16 cellular contexts compared by ENCODE assay signal in the genomic region with DNA sequence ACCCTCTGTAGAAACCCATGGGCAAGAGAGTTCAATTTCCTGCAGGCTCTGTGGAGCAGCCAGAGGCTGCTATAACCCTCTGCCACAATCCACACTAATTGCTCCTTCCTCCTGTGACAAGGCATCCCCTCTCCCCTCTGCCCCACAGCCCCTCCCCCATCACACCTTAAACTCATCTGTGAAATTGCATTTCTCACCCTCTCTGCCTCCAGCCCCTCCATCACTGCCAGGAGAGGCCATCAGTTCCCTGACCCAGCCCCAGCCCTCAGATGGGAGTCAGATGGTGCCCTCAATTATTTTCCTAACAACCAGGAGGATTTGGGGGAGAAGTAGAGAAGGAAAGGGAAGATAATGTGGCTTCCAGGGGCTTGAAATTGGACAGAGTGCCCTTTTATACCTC.
A peak's percentile ranks its signal among the peaks of the same experiment; 100 is the strongest.
DNase-seq lines count a peak whose midpoint lies in the region; FAIRE-seq and TF ChIP-seq lines count a peak whose summit lies in the region.
"Had no signal": no experiment of that assay in that cellular context is flagged by ENCODE, and none has a peak within 500 bp of the region (broad histone marks: within the 10 kb centered on the region; RNA-seq: fewer than 3 reads in every experiment).

No MANE protein-coding gene starts in this region.

- H3K27me3 Mint-ChIP-seq in endodermal cell (ENCODE audit: insufficient read depth) = no peaks in the 10 kb centered on the region

- H3K18ac ChIP-seq in neuronal stem cell (ENCODE audit: low read length) (no peak overlapping the region), mesenchymal stem cell (ENCODE audit: low read depth in 1 of 2, low read length in 2 of 2) (no peak overlapping the region)

- H2BK15ac ChIP-seq in neuronal stem cell (ENCODE audit: low read length) (no peak overlapping the region), mesenchymal stem cell (ENCODE audit: low read depth, poor library complexity, severe bottlenecking) (no peak overlapping the region)

- no peak for TF ChIP-seq POLR2A in spleen (IDR thresholded peaks at IDR 0.05)

- no peak overlapping the region for H2BK5ac ChIP-seq in neuronal stem cell (ENCODE audit: low read length)
- H2BK5ac ChIP-seq in mesenchymal stem cell (ENCODE audit: low read depth, low read length, poor library complexity, severe bottlenecking) = no peak overlapping the region

- H2BK120ac ChIP-seq in neuronal stem cell (ENCODE audit: low read depth, low read length) = peak overlapping the region; percentile 12
- no peak overlapping the region for H2BK120ac ChIP-seq in mesenchymal stem cell (ENCODE audit: low read depth, low read length)

- H3K27me3 ChIP-seq in endodermal cell (ENCODE audit: control insufficient read depth, insufficient read depth, low read length, poor library complexity, severe bottlenecking) (no peaks in the 10 kb centered on the region), neuronal stem cell (ENCODE audit: control insufficient read depth in 3 of 3, insufficient read depth in 3 of 3, low read depth in 1 of 3, low read length in 3 of 3) (no peaks in the 10 kb centered on the region), spleen (replicated peaks in 1 of 7) (peaks cover 0 to 13% (median 0%) of the 10 kb centered on the region in 7 donors), mesenchymal stem cell (ENCODE audit: control insufficient read depth in 1 of 2, insufficient read depth in 1 of 2, low read length in 2 of 2) (peaks cover 0 to 5% of the 10 kb centered on the region in 2 experiments)
- H3K27me3 ChIP-seq: BLaER1 had no signal

- peak overlapping the region; percentile 57 for H3K27ac ChIP-seq in endodermal cell (ENCODE audit: low read depth, low read length)
- H3K27ac ChIP-seq in neuronal stem cell (replicated peaks; ENCODE audit: low read length) = no peak overlapping the region
- H3K27ac ChIP-seq in spleen = no peak overlapping the region
- H3K27ac ChIP-seq in mesenchymal stem cell (ENCODE audit: low read length, poor library complexity, severe bottlenecking) = no peak overlapping the region
- H3K27ac ChIP-seq: BLaER1, HL-60 had no signal

- H3K36me3 ChIP-seq in endodermal cell (ENCODE audit: control insufficient read depth, insufficient read depth, low read length) (no peaks in the 10 kb centered on the region), neuronal stem cell (replicated peaks in 1 of 2; ENCODE audit: control insufficient read depth in 2 of 2, insufficient read depth in 2 of 2, low read length in 2 of 2) (no peaks in the 10 kb centered on the region), spleen (no peaks in the 10 kb centered on the region), mesenchymal stem cell (ENCODE audit: control insufficient read depth in 1 of 2, insufficient read depth in 2 of 2, low read depth in 1 of 2, low read length in 2 of 2) (no peaks in the 10 kb centered on the region)
- H3K36me3 ChIP-seq: BLaER1 had no signal

- H3K4me1 ChIP-seq in endodermal cell (ENCODE audit: control insufficient read depth, insufficient read depth, low read length) (no peaks in the 10 kb centered on the region), neuronal stem cell (ENCODE audit: control insufficient read depth in 2 of 2, insufficient read depth in 1 of 2, low read depth in 1 of 2, low read length in 2 of 2) (peaks cover 0 to 3% of the 10 kb centered on the region in 2 donors), spleen (no peaks in the 10 kb centered on the region), mesenchymal stem cell (ENCODE audit: control insufficient read depth, insufficient read depth, low read depth, low read length) (peaks cover 1% of the 10 kb centered on the region)
- H3K4me1 ChIP-seq: BLaER1 had no signal

- H4K8ac ChIP-seq in neuronal stem cell (ENCODE audit: low read depth, low read length) (no peak overlapping the region), mesenchymal stem cell (ENCODE audit: low read length) (no peak overlapping the region)

- no peak overlapping the region for H2AFZ ChIP-seq in neuronal stem cell (ENCODE audit: low read length)
- no peak overlapping the region for H2AFZ ChIP-seq in mesenchymal stem cell (ENCODE audit: low read depth, low read length)

- no peak overlapping the region for H3K4ac ChIP-seq in neuronal stem cell (ENCODE audit: low read length)
- no peak overlapping the region for H3K4ac ChIP-seq in mesenchymal stem cell (ENCODE audit: low read depth in 1 of 2, low read length in 2 of 2)

- H3K4me2 ChIP-seq in neuronal stem cell (ENCODE audit: insufficient read depth, low read length, poor library complexity, severe bottlenecking) (no peak overlapping the region), mesenchymal stem cell (ENCODE audit: low read length, poor library complexity, severe bottlenecking) (no peak overlapping the region)
- H3K4me2 ChIP-seq: BLaER1 had no signal

- H3K9me3 ChIP-seq in endodermal cell (ENCODE audit: control insufficient read depth, low read length) (peaks cover 9% of the 10 kb centered on the region), neuronal stem cell (replicated peaks in 1 of 2; ENCODE audit: control insufficient read depth in 2 of 2, insufficient read depth in 1 of 2, low read depth in 1 of 2, low read length in 2 of 2) (peaks cover 0 to 3% of the 10 kb centered on the region in 2 donors), spleen (no peaks in the 10 kb centered on the region), mesenchymal stem cell (ENCODE audit: control insufficient read depth, low read length) (no peaks in the 10 kb centered on the region)
- H3K9me3 ChIP-seq: BLaER1 had no signal

- H3K4me3 Mint-ChIP-seq in endodermal cell = no peak overlapping the region
- H3K4me3 Mint-ChIP-seq: CD8-positive, alpha-beta memory T cell; HFFc6 had no signal

- peak; percentile 7 for DNase-seq in NCI-H82 (lab: John Stamatoyannopoulos, UW)
- DNase-seq in NCI-H82 treated with DMSO at 0.1 percent for 48 hours (lab: John Stamatoyannopoulos, UW; ENCODE audit: unreplicated experiment) = no peak
- DNase-seq in endodermal cell = peak; percentile 77
- DNase-seq in neuronal stem cell (ENCODE audit: low spot score) = no peak
- DNase-seq in spleen = peak; percentile 44
- no peak for DNase-seq in HTR-8/SVneo (ENCODE audit: insufficient read length, low spot score)
- DNase-seq in mesenchymal stem cell = no peak
- DNase-seq in NCI-H748 treated with DMSO at 0.1 percent for 48 hours (lab: John Stamatoyannopoulos, UW) = no peak
- DNase-seq: 8988T; AML-193; CD8-positive, alpha-beta memory T cell; DMS53; HCEC 1CT; HFFc6 had no signal

- intact Hi-C loops in spleen (cut with DNase I; ENCODE audit: low total_unique reads) = no loop called here

- H4K91ac ChIP-seq in neuronal stem cell (ENCODE audit: low read depth, low read length, poor library complexity) = no peak overlapping the region
- no peak overlapping the region for H4K91ac ChIP-seq in mesenchymal stem cell (ENCODE audit: low read length)

- H3K9me3 Mint-ChIP-seq in endodermal cell = peaks cover 21% of the 10 kb centered on the region
- H3K9me3 Mint-ChIP-seq: CD8-positive, alpha-beta memory T cell; HFFc6 had no signal

- no peak overlapping the region for H2BK12ac ChIP-seq in neuronal stem cell (ENCODE audit: low read length)
- H2BK12ac ChIP-seq in mesenchymal stem cell (ENCODE audit: low read length in 2 of 2) = no peak overlapping the region

- no peaks in the 10 kb centered on the region for H3K36me3 Mint-ChIP-seq in endodermal cell (ENCODE audit: low read depth)
- H3K36me3 Mint-ChIP-seq: CD8-positive, alpha-beta memory T cell had no signal

- H3K23ac ChIP-seq in neuronal stem cell (ENCODE audit: low read depth, low read length, poor library complexity) (no peak overlapping the region), mesenchymal stem cell (ENCODE audit: low read length in 2 of 2) (no peak overlapping the region)

- H3K9ac ChIP-seq in endodermal cell (ENCODE audit: extremely low read depth, low read length, poor library complexity, severe bottlenecking) = no peak overlapping the region
- no peak overlapping the region for H3K9ac ChIP-seq in neuronal stem cell (ENCODE audit: low read depth, low read length, poor library complexity)
- H3K9ac ChIP-seq in mesenchymal stem cell (ENCODE audit: low read length) = no peak overlapping the region
- H3K9ac ChIP-seq: BLaER1 had no signal

- FAIRE-seq in HTR-8/SVneo (lab: Jason Lieb, UNC) = no peak

- H3K4me3 ChIP-seq in endodermal cell (ENCODE audit: low read length) (no peak overlapping the region), neuronal stem cell (ENCODE audit: low read length in 2 of 2) (no peak overlapping the region), spleen (no peak overlapping the region), mesenchymal stem cell (ENCODE audit: insufficient read depth in 1 of 2, low read depth in 1 of 2, low read length in 2 of 2) (no peak overlapping the region)
- H3K4me3 ChIP-seq: BLaER1 had no signal

- peaks cover 11% of the 10 kb centered on the region for H3K4me1 Mint-ChIP-seq in endodermal cell
- H3K4me1 Mint-ChIP-seq: CD8-positive, alpha-beta memory T cell had no signal

- H2AK5ac ChIP-seq in neuronal stem cell (ENCODE audit: low read depth, low read length) = no peak overlapping the region
- H2AK5ac ChIP-seq in mesenchymal stem cell (ENCODE audit: low read length, severe bottlenecking) = no peak overlapping the region

- H3K27ac Mint-ChIP-seq in endodermal cell = no peak overlapping the region
- H3K27ac Mint-ChIP-seq: CD8-positive, alpha-beta memory T cell; HFFc6 had no signal

- no peaks in the 10 kb centered on the region for H3K79me1 ChIP-seq in neuronal stem cell (ENCODE audit: low read depth, low read length)
- H3K79me1 ChIP-seq in mesenchymal stem cell (replicated peaks; ENCODE audit: low read length, poor library complexity, severe bottlenecking) = no peaks in the 10 kb centered on the region

- no peak overlapping the region for H3K14ac ChIP-seq in neuronal stem cell (ENCODE audit: low read length)
- no peak overlapping the region for H3K14ac ChIP-seq in mesenchymal stem cell (ENCODE audit: low read length in 2 of 2)

- TF ChIP-seq CTCF in endodermal cell (conservative IDR thresholded peaks at IDR 0.05) (no peak), spleen (IDR thresholded peaks at IDR 0.05 in 8 of 11, conservative IDR thresholded peaks at IDR 0.05 in 3 of 11) (no peak)

Comparison
In these comparisons a context has a peak if more than half of its experiments do, and no peak if none do; other contexts are left out.
1. DNase-seq: peak in NCI-H82 (single experiment), endodermal cell (single experiment) and spleen (single experiment); none in NCI-H82 treated with DMSO at 0.1 percent for 48 hours (single experiment), neuronal stem cell (single experiment), HTR-8/SVneo (single experiment), mesenchymal stem cell (single experiment) and NCI-H748 treated with DMSO at 0.1 percent for 48 hours (single experiment).